ENCODE assay signal across 1 cellular context in genomic region chr1:37458551-37458950, GRCh38.
TF ChIP-seq lines count a peak whose summit lies in the region.

No MANE protein-coding gene starts in this region.

TF ChIP-seq in HCT116, 20 proteins besides CTCF, POLR2A, EP300 and RAD21:
- no peak for TF ChIP-seq SP1 (IDR thresholded peaks at IDR 0.05; ENCODE audit: low read depth)
- TF ChIP-seq, protein P1, sequence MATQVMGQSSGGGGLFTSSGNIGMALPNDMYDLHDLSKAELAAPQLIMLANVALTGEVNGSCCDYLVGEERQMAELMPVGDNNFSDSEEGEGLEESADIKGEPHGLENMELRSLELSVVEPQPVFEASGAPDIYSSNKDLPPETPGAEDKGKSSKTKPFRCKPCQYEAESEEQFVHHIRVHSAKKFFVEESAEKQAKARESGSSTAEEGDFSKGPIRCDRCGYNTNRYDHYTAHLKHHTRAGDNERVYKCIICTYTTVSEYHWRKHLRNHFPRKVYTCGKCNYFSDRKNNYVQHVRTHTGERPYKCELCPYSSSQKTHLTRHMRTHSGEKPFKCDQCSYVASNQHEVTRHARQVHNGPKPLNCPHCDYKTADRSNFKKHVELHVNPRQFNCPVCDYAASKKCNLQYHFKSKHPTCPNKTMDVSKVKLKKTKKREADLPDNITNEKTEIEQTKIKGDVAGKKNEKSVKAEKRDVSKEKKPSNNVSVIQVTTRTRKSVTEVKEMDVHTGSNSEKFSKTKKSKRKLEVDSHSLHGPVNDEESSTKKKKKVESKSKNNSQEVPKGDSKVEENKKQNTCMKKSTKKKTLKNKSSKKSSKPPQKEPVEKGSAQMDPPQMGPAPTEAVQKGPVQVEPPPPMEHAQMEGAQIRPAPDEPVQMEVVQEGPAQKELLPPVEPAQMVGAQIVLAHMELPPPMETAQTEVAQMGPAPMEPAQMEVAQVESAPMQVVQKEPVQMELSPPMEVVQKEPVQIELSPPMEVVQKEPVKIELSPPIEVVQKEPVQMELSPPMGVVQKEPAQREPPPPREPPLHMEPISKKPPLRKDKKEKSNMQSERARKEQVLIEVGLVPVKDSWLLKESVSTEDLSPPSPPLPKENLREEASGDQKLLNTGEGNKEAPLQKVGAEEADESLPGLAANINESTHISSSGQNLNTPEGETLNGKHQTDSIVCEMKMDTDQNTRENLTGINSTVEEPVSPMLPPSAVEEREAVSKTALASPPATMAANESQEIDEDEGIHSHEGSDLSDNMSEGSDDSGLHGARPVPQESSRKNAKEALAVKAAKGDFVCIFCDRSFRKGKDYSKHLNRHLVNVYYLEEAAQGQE (IDR thresholded peaks at IDR 0.05; ENCODE audit: low read depth): no peak
- no peak for TF ChIP-seq CEBPB (IDR thresholded peaks at IDR 0.05; ENCODE audit: low read depth)
